In genomic region chr6:36360241-36361054, GRCh38 we compare ENCODE assay signal across 7 cellular contexts. TPM values are rescaled to one million over a fixed set of nuclear protein-coding genes. Genes with fewer than 3 reads are reported as not detected.
DNase-seq lines count a peak whose midpoint lies in the region; ATAC-seq and TF ChIP-seq lines count a peak whose summit lies in the region.

No MANE protein-coding gene starts in this region.

- H3K4me3 Mint-ChIP-seq in naive thymus-derived CD8-positive, alpha-beta T cell = no peak overlapping the region
- peak overlapping the region; percentile 18 for H3K4me3 Mint-ChIP-seq in stimulated activated memory B cell treated with anti-CD40 and anti-IgM and Interleukin-4, amounts not matched to agents 10 μg/mL and 1 μg/mL and 100 μg/mL, for 72 hours

- no peaks in the 10 kb centered on the region for H3K9me3 ChIP-seq in OCI-LY7 (ENCODE audit: low read length)

- H3K4me2 ChIP-seq in KMS-11 (no peak overlapping the region), OCI-LY7 (ENCODE audit: low read length) (no peak overlapping the region)

- CTCF ChIA-PET in OCI-LY7 (lab: Charles Lee; ENCODE audit: unreplicated experiment) = interaction anchor here (0.6 kb wide), 2 partner anchors 215 to 576 kb away, joined by 3 to 4 read pairs; no protein-coding TSS in a partner anchor

- no TSS peak for BruUV-seq in OCI-LY7 (replicated peaks; lab: Mats Ljungman, UMichigan)

- peak; percentile 67 for TF ChIP-seq CTCF in GM12875 (IDR thresholded peaks at IDR 0.05; ENCODE audit: borderline replicate concordance, insufficient read depth, low read depth, low read length)
- peak; percentile 85 for TF ChIP-seq CTCF in KMS-11 (conservative IDR thresholded peaks at IDR 0.05; ENCODE audit: low read depth, low read length)
- peak; percentile 90 for TF ChIP-seq CTCF in OCI-LY7 (conservative IDR thresholded peaks at IDR 0.05; ENCODE audit: low read length)

- H3K27ac Mint-ChIP-seq in naive thymus-derived CD8-positive, alpha-beta T cell = peak overlapping the region in 1 of 10 donors; percentile 37
- H3K27ac Mint-ChIP-seq in stimulated activated memory B cell treated with anti-CD40 and anti-IgM and Interleukin-4, amounts not matched to agents 10 μg/mL and 1 μg/mL and 100 μg/mL, for 72 hours = peak overlapping the region; percentile 44

- no peaks in the 10 kb centered on the region for H4K20me1 ChIP-seq in KMS-11 (ENCODE audit: insufficient read depth)
- H4K20me1 ChIP-seq in OCI-LY7 (ENCODE audit: insufficient read depth, low read length) = no peaks in the 10 kb centered on the region

- DNase-seq in OCI-LY7 (ENCODE audit: low spot score) (peak; percentile 82), activated T-cell treated with anti-CD3 and anti-CD28 coated beads for 24 hours (ENCODE audit: low read depth) (peak; percentile 64), erythroblast (lab: John Stamatoyannopoulos, UW) (peak; percentile 81 to 89)
- DNase-seq in naive thymus-derived CD8-positive, alpha-beta T cell = peak; percentile 42 to 83 (median 67)

- intact Hi-C loops in OCI-LY7 (cut with micrococcal nuclease; ENCODE audit: unreplicated experiment) = loop anchor here (1.0 to 2.0 kb wide), 4 partner anchors 19 to 333 kb away; partner anchors contain the start of gene MAPK14

- H3K9me2 ChIP-seq in OCI-LY7 (ENCODE audit: insufficient read depth, low read length) = no peaks in the 10 kb centered on the region

- H3K36me3 Mint-ChIP-seq in naive thymus-derived CD8-positive, alpha-beta T cell = no peaks in the 10 kb centered on the region
- no peaks in the 10 kb centered on the region for H3K36me3 Mint-ChIP-seq in stimulated activated memory B cell treated with anti-CD40 and anti-IgM and Interleukin-4, amounts not matched to agents 10 μg/mL and 1 μg/mL and 100 μg/mL, for 72 hours

- peaks cover 0 to 12% (median 2%) of the 10 kb centered on the region in 5 donors for H3K27me3 Mint-ChIP-seq in naive thymus-derived CD8-positive, alpha-beta T cell
- no peaks in the 10 kb centered on the region for H3K27me3 Mint-ChIP-seq in stimulated activated memory B cell treated with anti-CD40 and anti-IgM and Interleukin-4, amounts not matched to agents 10 μg/mL and 1 μg/mL and 100 μg/mL, for 72 hours

- no peaks in the 10 kb centered on the region for H3K27me3 ChIP-seq in KMS-11 (ENCODE audit: insufficient read depth, low read depth)

- POLR2A ChIA-PET in OCI-LY7 (lab: Charles Lee) = no interaction called here
- POLR2A ChIA-PET in naive thymus-derived CD8-positive, alpha-beta T cell (lab: Charles Lee) = interaction anchor here (0.9 kb wide), 1 partner anchor 83 kb away, joined by 3 read pairs; the partner anchor contains the start of gene KCTD20

- H3K36me3 ChIP-seq in KMS-11 (ENCODE audit: insufficient read depth) (no peaks in the 10 kb centered on the region), OCI-LY7 (ENCODE audit: insufficient read depth, low read length) (no peaks in the 10 kb centered on the region)

- H3K27ac ChIP-seq in KMS-11 (no peak overlapping the region), OCI-LY7 (ENCODE audit: low read depth, low read length, poor library complexity, severe bottlenecking) (no peak overlapping the region)

- H3K4me1 ChIP-seq in KMS-11 (ENCODE audit: low read depth, poor library complexity, severe bottlenecking) = peaks cover 18% of the 10 kb centered on the region
- H3K4me1 ChIP-seq in OCI-LY7 (ENCODE audit: insufficient read depth, low read length, poor library complexity, severe bottlenecking) = no peaks in the 10 kb centered on the region

- peak; percentile 92 to 96 for ATAC-seq in naive thymus-derived CD8-positive, alpha-beta T cell
- peak; percentile 83 for ATAC-seq in stimulated activated memory B cell treated with anti-CD40 and anti-IgM and Interleukin-4, amounts not matched to agents 10 μg/mL and 1 μg/mL and 100 μg/mL, for 72 hours

- peaks cover 4 to 21% (median 7%) of the 10 kb centered on the region in 4 donors for H3K4me1 Mint-ChIP-seq in naive thymus-derived CD8-positive, alpha-beta T cell
- H3K4me1 Mint-ChIP-seq in stimulated activated memory B cell treated with anti-CD40 and anti-IgM and Interleukin-4, amounts not matched to agents 10 μg/mL and 1 μg/mL and 100 μg/mL, for 72 hours = peaks cover 51% of the 10 kb centered on the region

- H3K9ac ChIP-seq in KMS-11 = no peak overlapping the region

- H2AFZ ChIP-seq in KMS-11 (ENCODE audit: low read depth) (peak overlapping the region; percentile 42), OCI-LY7 (ENCODE audit: low read length) (no peak overlapping the region)

- no peaks in the 10 kb centered on the region for H3K79me2 ChIP-seq in KMS-11 (ENCODE audit: insufficient read depth, low read depth)
- no peaks in the 10 kb centered on the region for H3K79me2 ChIP-seq in OCI-LY7 (ENCODE audit: insufficient read depth, low read depth, low read length)

- H3K4me3 ChIP-seq in GM12875 (ENCODE audit: low read depth, low read length) (no peak overlapping the region), KMS-11 (IDR thresholded peaks at IDR 0.05; ENCODE audit: insufficient read depth, low read depth, low read length) (no peak overlapping the region), OCI-LY7 (ENCODE audit: low read depth, low read length, poor library complexity, severe bottlenecking) (no peak overlapping the region)

- no peak for TF ChIP-seq POLR2A in erythroblast (IDR thresholded peaks at IDR 0.05; ENCODE audit: low read length)

- H3K9me3 Mint-ChIP-seq in naive thymus-derived CD8-positive, alpha-beta T cell = no peaks in the 10 kb centered on the region
- H3K9me3 Mint-ChIP-seq in stimulated activated memory B cell treated with anti-CD40 and anti-IgM and Interleukin-4, amounts not matched to agents 10 μg/mL and 1 μg/mL and 100 μg/mL, for 72 hours = no peaks in the 10 kb centered on the region

RNA-seq across cellular contexts. Expression of gene BNIP5, which starts 23.8 kb away (rescaled TPM):
- not detected in 2 replicates for total RNA-seq in OCI-LY7 (2014; rRNA removed; shearing (Covaris generic))
- total RNA-seq in OCI-LY7 (2022) = not detected in 2 replicates
- not detected for total RNA-seq in naive thymus-derived CD8-positive, alpha-beta T cell
- not detected for polyA plus RNA-seq in naive thymus-derived CD8-positive, alpha-beta T cell

RNA-seq across cellular contexts. Expression of gene ETV7, which starts 27.0 kb away (rescaled TPM):
- not detected in 2 replicates for total RNA-seq in OCI-LY7 (2014; rRNA removed; shearing (Covaris generic))
- total RNA-seq in OCI-LY7 (2022) = not detected in 2 replicates
- not detected for total RNA-seq in naive thymus-derived CD8-positive, alpha-beta T cell
- polyA plus RNA-seq in naive thymus-derived CD8-positive, alpha-beta T cell = under 1 TPM in 2 of 3 donors, not detected in 1; 0.60 to 0.70 TPM
